ENCODE assay signal across 16 cellular contexts in genomic region chr20:59385038-59385437, GRCh38.
DNase-seq lines count a peak whose midpoint lies in the region; ATAC-seq and TF ChIP-seq lines count a peak whose summit lies in the region.
"Had no signal": no experiment of that assay in that cellular context is flagged by ENCODE, and none has a peak within 500 bp of the region (broad histone marks: within the 10 kb centered on the region; RNA-seq: fewer than 3 reads in every experiment).

No MANE protein-coding gene starts in this region.

- H4K20me1 ChIP-seq in BLaER1: no peaks in the 10 kb centered on the region
- peaks cover 0 to 3% (median 0%) of the 10 kb centered on the region in 11 experiments; a peak in 2 of 22 replicates for H4K20me1 ChIP-seq in BLaER1 treated with 17β-estradiol and CSF1 and Interleukin-3, amounts not matched to agents 10 nM and 100 nM

- DNase-seq in SJCRH30 (no peak), mesothelial cell of epicardium (ENCODE audit: low spot score in 2 of 2, unreplicated experiment in 2 of 2) (no peak), midbrain (lab: John Stamatoyannopoulos, UW) (no peak)
- no peak for DNase-seq in T-helper 2 cell treated with Interferon-gamma antibody and Interleukin-4, amounts not matched to agents 5 μg/mL and 100 μg/mL, for 36 hours (ENCODE audit: low spot score)
- DNase-seq: KBM-7, NCI-H1092 treated with DMSO at 0.1 percent for 48 hours, NCI-H1694 treated with DMSO at 0.1 percent for 48 hours, NCI-H446 treated with DMSO at 0.1 percent for 48 hours, NCI-H748 treated with DMSO at 0.1 percent for 48 hours, Peyer's patch, SHP77 had no signal

- H3K4me2 ChIP-seq in BLaER1: peak overlapping the region; percentile 84
- H3K4me2 ChIP-seq in BLaER1 treated with 17β-estradiol and CSF1 and Interleukin-3, amounts not matched to agents 10 nM and 100 nM: peak overlapping the region; percentile 27 to 82 (median 75); a peak in 21 of 22 replicates

- H3K4me3 ChIP-seq in BLaER1 (no peak overlapping the region), SJCRH30 (no peak overlapping the region)
- no peak overlapping the region for H3K4me3 ChIP-seq in BLaER1 treated with 17β-estradiol and CSF1 and Interleukin-3, amounts not matched to agents 10 nM and 100 nM
- H3K4me3 ChIP-seq: Peyer's patch had no signal

- no peak for TF ChIP-seq CTCF in mesothelial cell of epicardium (IDR thresholded peaks at IDR 0.05; ENCODE audit: unreplicated experiment)

- H3K36me3 ChIP-seq in BLaER1 (no peaks in the 10 kb centered on the region), SJCRH30 (no peaks in the 10 kb centered on the region)
- no peaks in the 10 kb centered on the region for H3K36me3 ChIP-seq in BLaER1 treated with 17β-estradiol and CSF1 and Interleukin-3, amounts not matched to agents 10 nM and 100 nM
- H3K36me3 ChIP-seq: Peyer's patch had no signal

- no peak for ATAC-seq in HG02759 (IDR thresholded peaks at IDR 0.05; ENCODE audit: unreplicated experiment)

- peaks cover 4% of the 10 kb centered on the region for H3K27me3 Mint-ChIP-seq in mesothelial cell of epicardium (ENCODE audit: low read depth)
- no peaks in the 10 kb centered on the region for H3K27me3 Mint-ChIP-seq in T-helper 2 cell treated with Interferon-gamma antibody and Interleukin-4, amounts not matched to agents 5 μg/mL and 100 μg/mL, for 36 hours (ENCODE audit: low read depth)

- H3K9me3 ChIP-seq in BLaER1 (no peaks in the 10 kb centered on the region), SJCRH30 (replicated peaks) (no peaks in the 10 kb centered on the region)
- no peaks in the 10 kb centered on the region for H3K9me3 ChIP-seq in BLaER1 treated with 17β-estradiol and CSF1 and Interleukin-3, amounts not matched to agents 10 nM and 100 nM (replicated peaks in 1 of 11)
- H3K9me3 ChIP-seq: Caco-2, Peyer's patch had no signal

- H3K4me1 ChIP-seq in BLaER1 (peaks cover 64% of the 10 kb centered on the region), SJCRH30 (peaks cover 44% of the 10 kb centered on the region)
- H3K4me1 ChIP-seq in BLaER1 treated with 17β-estradiol and CSF1 and Interleukin-3, amounts not matched to agents 10 nM and 100 nM: peaks cover 9 to 60% (median 55%) of the 10 kb centered on the region in 10 experiments; a peak in 19 of 20 replicates
- H3K4me1 ChIP-seq: Peyer's patch had no signal

- H3K27ac ChIP-seq in BLaER1 (peak overlapping the region; percentile 58), SJCRH30 (peak overlapping the region; percentile 77; the same call in 1 of the 2 replicates)
- peak overlapping the region in 2 of 11 experiments; percentile 37 to 45; a peak in 3 of 22 replicates for H3K27ac ChIP-seq in BLaER1 treated with 17β-estradiol and CSF1 and Interleukin-3, amounts not matched to agents 10 nM and 100 nM
- H3K27ac ChIP-seq: HL-60, Peyer's patch had no signal

- no peak overlapping the region for H3K4me3 Mint-ChIP-seq in mesothelial cell of epicardium
- no peak overlapping the region for H3K4me3 Mint-ChIP-seq in T-helper 2 cell treated with Interferon-gamma antibody and Interleukin-4, amounts not matched to agents 5 μg/mL and 100 μg/mL, for 36 hours

- H3K4me1 Mint-ChIP-seq in mesothelial cell of epicardium: peaks cover 29% of the 10 kb centered on the region
- peaks cover 5% of the 10 kb centered on the region for H3K4me1 Mint-ChIP-seq in T-helper 2 cell treated with Interferon-gamma antibody and Interleukin-4, amounts not matched to agents 5 μg/mL and 100 μg/mL, for 36 hours (ENCODE audit: low read depth)

- peaks cover 4% of the 10 kb centered on the region for H3K9me3 Mint-ChIP-seq in mesothelial cell of epicardium
- no peaks in the 10 kb centered on the region for H3K9me3 Mint-ChIP-seq in T-helper 2 cell treated with Interferon-gamma antibody and Interleukin-4, amounts not matched to agents 5 μg/mL and 100 μg/mL, for 36 hours

- no peaks in the 10 kb centered on the region for H3K36me3 Mint-ChIP-seq in mesothelial cell of epicardium
- H3K36me3 Mint-ChIP-seq in T-helper 2 cell treated with Interferon-gamma antibody and Interleukin-4, amounts not matched to agents 5 μg/mL and 100 μg/mL, for 36 hours (ENCODE audit: low read depth): no peaks in the 10 kb centered on the region

- H3K27ac Mint-ChIP-seq in mesothelial cell of epicardium: peak overlapping the region; percentile 6
- H3K27ac Mint-ChIP-seq in T-helper 2 cell treated with Interferon-gamma antibody and Interleukin-4, amounts not matched to agents 5 μg/mL and 100 μg/mL, for 36 hours: no peak overlapping the region

- H3K27me3 ChIP-seq in BLaER1 (no peaks in the 10 kb centered on the region), SJCRH30 (no peaks in the 10 kb centered on the region)
- H3K27me3 ChIP-seq in BLaER1 treated with 17β-estradiol and CSF1 and Interleukin-3, amounts not matched to agents 10 nM and 100 nM: peaks cover 0 to 30% (median 0%) of the 10 kb centered on the region in 11 experiments; a peak in 6 of 22 replicates
- H3K27me3 ChIP-seq: Peyer's patch had no signal

- H3K9ac ChIP-seq in BLaER1: no peak overlapping the region; the same call in 1 of the 2 replicates
- H3K9ac ChIP-seq in BLaER1 treated with 17β-estradiol and CSF1 and Interleukin-3, amounts not matched to agents 10 nM and 100 nM: no peak overlapping the region
